In genomic region chr11:44257338-44258189, GRCh38 we compare ENCODE assay signal across 21 cellular contexts. TPM values are rescaled to one million over a fixed set of nuclear protein-coding genes. Genes with fewer than 3 reads are reported as not detected.
DNase-seq lines count a peak whose midpoint lies in the region; ATAC-seq lines count a peak whose summit lies in the region.
"Had no signal": no experiment of that assay in that cellular context is flagged by ENCODE, and none has a peak within 500 bp of the region (broad histone marks: within the 10 kb centered on the region; RNA-seq: fewer than 3 reads in every experiment).

No MANE protein-coding gene starts in this region.

- H3K9me3 Mint-ChIP-seq in activated naive CD8-positive, alpha-beta T cell treated with anti-CD3 and anti-CD28 coated beads, Interleukin-2, amount 10 ng/mL, durations not matched to agents 7 days and 5 days = peaks cover 9% of the 10 kb centered on the region
- peaks cover 7% of the 10 kb centered on the region for H3K9me3 Mint-ChIP-seq in activated naive CD8-positive, alpha-beta T cell treated with anti-CD3 and anti-CD28 coated beads for 36 hours
- peaks cover 7% of the 10 kb centered on the region for H3K9me3 Mint-ChIP-seq in activated T-helper 17 cell treated with anti-CD3 and anti-CD28 coated beads, Interleukin-2, amount 50 U/mL, for 72 hours

- ATAC-seq in activated naive CD8-positive, alpha-beta T cell treated with anti-CD3 and anti-CD28 coated beads, Interleukin-2, amount 10 ng/mL, durations not matched to agents 7 days and 5 days (ENCODE audit: low read depth) = no peak
- ATAC-seq in GM19351 (IDR thresholded peaks at IDR 0.05; ENCODE audit: unreplicated experiment) (peak; percentile 25), sciatic nerve (peak; percentile 50), HG03457 (IDR thresholded peaks at IDR 0.05; ENCODE audit: unreplicated experiment) (no peak)
- no peak for ATAC-seq in activated T-helper 17 cell treated with anti-CD3 and anti-CD28 coated beads, Interleukin-2, amount 50 U/mL, for 72 hours (replicated peaks)
- ATAC-seq: activated naive CD4-positive, alpha-beta T cell treated with anti-CD3 and anti-CD28 coated beads, Interleukin-2, amount 50 U/mL, for 72 hours; body of pancreas had no signal

- POLR2A ChIA-PET in activated naive CD8-positive, alpha-beta T cell treated with anti-CD3 and anti-CD28 coated beads, Interleukin-2, amount 10 ng/mL, durations not matched to agents 7 days and 5 days (lab: Charles Lee) = no interaction called here

- peaks cover 25% of the 10 kb centered on the region for H3K4me1 Mint-ChIP-seq in activated naive CD8-positive, alpha-beta T cell treated with anti-CD3 and anti-CD28 coated beads, Interleukin-2, amount 10 ng/mL, durations not matched to agents 7 days and 5 days
- H3K4me1 Mint-ChIP-seq in activated naive CD8-positive, alpha-beta T cell treated with anti-CD3 and anti-CD28 coated beads for 36 hours = peaks cover 4% of the 10 kb centered on the region
- peaks cover 19% of the 10 kb centered on the region for H3K4me1 Mint-ChIP-seq in activated T-helper 17 cell treated with anti-CD3 and anti-CD28 coated beads, Interleukin-2, amount 50 U/mL, for 72 hours

- H3K36me3 Mint-ChIP-seq in activated naive CD8-positive, alpha-beta T cell treated with anti-CD3 and anti-CD28 coated beads, Interleukin-2, amount 10 ng/mL, durations not matched to agents 7 days and 5 days = peaks cover 8% of the 10 kb centered on the region
- H3K36me3 Mint-ChIP-seq in activated naive CD8-positive, alpha-beta T cell treated with anti-CD3 and anti-CD28 coated beads for 36 hours = peaks cover 4% of the 10 kb centered on the region
- peaks cover 2% of the 10 kb centered on the region for H3K36me3 Mint-ChIP-seq in activated T-helper 17 cell treated with anti-CD3 and anti-CD28 coated beads, Interleukin-2, amount 50 U/mL, for 72 hours (ENCODE audit: low read depth)

- peak overlapping the region; percentile 44 for H3K27ac Mint-ChIP-seq in activated naive CD8-positive, alpha-beta T cell treated with anti-CD3 and anti-CD28 coated beads, Interleukin-2, amount 10 ng/mL, durations not matched to agents 7 days and 5 days
- no peak overlapping the region for H3K27ac Mint-ChIP-seq in activated naive CD8-positive, alpha-beta T cell treated with anti-CD3 and anti-CD28 coated beads for 36 hours
- no peak overlapping the region for H3K27ac Mint-ChIP-seq in activated T-helper 17 cell treated with anti-CD3 and anti-CD28 coated beads, Interleukin-2, amount 50 U/mL, for 72 hours
- H3K27ac Mint-ChIP-seq: activated T-cell treated with anti-CD3 and anti-CD28 coated beads, Interleukin-2, amount 50 U/mL, for 24 hours had no signal

- H3K27me3 Mint-ChIP-seq in activated naive CD8-positive, alpha-beta T cell treated with anti-CD3 and anti-CD28 coated beads, Interleukin-2, amount 10 ng/mL, durations not matched to agents 7 days and 5 days = peaks cover 12% of the 10 kb centered on the region
- H3K27me3 Mint-ChIP-seq in activated naive CD8-positive, alpha-beta T cell treated with anti-CD3 and anti-CD28 coated beads for 36 hours = no peaks in the 10 kb centered on the region
- H3K27me3 Mint-ChIP-seq in activated T-helper 17 cell treated with anti-CD3 and anti-CD28 coated beads, Interleukin-2, amount 50 U/mL, for 72 hours = peaks cover 1% of the 10 kb centered on the region
- H3K27me3 Mint-ChIP-seq: activated T-cell treated with anti-CD3 and anti-CD28 coated beads, Interleukin-2, amount 50 U/mL, for 24 hours had no signal

- intact Hi-C loops in sciatic nerve (cut with DNase I) = no loop called here

- no peak for DNase-seq in activated naive CD8-positive, alpha-beta T cell treated with anti-CD3 and anti-CD28 coated beads, Interleukin-2, amount 10 ng/mL, durations not matched to agents 7 days and 5 days
- DNase-seq in activated naive CD8-positive, alpha-beta T cell treated with anti-CD3 and anti-CD28 coated beads for 36 hours = no peak
- DNase-seq in sciatic nerve (ENCODE audit: low spot score) (no peak), GF-D8 (lab: John Stamatoyannopoulos, UW) (no peak), NCI-H82 treated with DMSO at 0.1 percent for 48 hours (lab: John Stamatoyannopoulos, UW; ENCODE audit: unreplicated experiment) (no peak)
- DNase-seq: activated CD4-positive, alpha-beta T cell treated with anti-CD3 and anti-CD28 coated beads for 48 hours; activated T-cell treated with anti-CD3 and anti-CD28 coated beads, Interleukin-2, amount 50 U/mL, for 24 hours; H7; NCI-H1436 treated with DMSO at 0.1 percent for 48 hours; NCI-H69; stimulated activated CD4-positive, alpha-beta T cell treated with anti-CD3 and anti-CD28 coated beads, Interleukin-4, amount 100 ng/mL, for 1 hour; upper lobe of left lung had no signal

- H3K4me3 Mint-ChIP-seq in activated naive CD8-positive, alpha-beta T cell treated with anti-CD3 and anti-CD28 coated beads, Interleukin-2, amount 10 ng/mL, durations not matched to agents 7 days and 5 days = peak overlapping the region; percentile 28
- no peak overlapping the region for H3K4me3 Mint-ChIP-seq in activated naive CD8-positive, alpha-beta T cell treated with anti-CD3 and anti-CD28 coated beads for 36 hours
- peak overlapping the region; percentile 15 for H3K4me3 Mint-ChIP-seq in activated T-helper 17 cell treated with anti-CD3 and anti-CD28 coated beads, Interleukin-2, amount 50 U/mL, for 72 hours
- H3K4me3 Mint-ChIP-seq: activated T-cell treated with anti-CD3 and anti-CD28 coated beads, Interleukin-2, amount 50 U/mL, for 24 hours; neural crest cell had no signal

RNA-seq across cellular contexts. Expression of gene ALX4, which starts 52.4 kb away (rescaled TPM):
- not detected for total RNA-seq in activated naive CD8-positive, alpha-beta T cell treated with anti-CD3 and anti-CD28 coated beads, Interleukin-2, amount 10 ng/mL, durations not matched to agents 7 days and 5 days
- not detected for total RNA-seq in activated naive CD8-positive, alpha-beta T cell treated with anti-CD3 and anti-CD28 coated beads for 36 hours
- total RNA-seq in activated T-helper 17 cell treated with anti-CD3 and anti-CD28 coated beads, Interleukin-2, amount 50 U/mL, for 72 hours = not detected
- total RNA-seq in sciatic nerve = 1.1 TPM
- total RNA-seq: activated naive CD4-positive, alpha-beta T cell treated with anti-CD3 and anti-CD28 coated beads, Interleukin-2, amount 50 U/mL, for 72 hours; body of pancreas; H7; left ventricle myocardium inferior; mononuclear cell; smooth muscle cell; upper lobe of left lung had no signal

Comparison
In these comparisons a context has a peak if more than half of its experiments do, and no peak if none do; other contexts are left out.
1. ATAC-seq: peak in GM19351 (single experiment) and sciatic nerve (single experiment); none in activated naive CD8-positive, alpha-beta T cell treated with anti-CD3 and anti-CD28 coated beads, Interleukin-2, amount 10 ng/mL, durations not matched to agents 7 days and 5 days (single experiment), activated T-helper 17 cell treated with anti-CD3 and anti-CD28 coated beads, Interleukin-2, amount 50 U/mL, for 72 hours (single experiment) and HG03457 (single experiment).